In the genomic region with DNA sequence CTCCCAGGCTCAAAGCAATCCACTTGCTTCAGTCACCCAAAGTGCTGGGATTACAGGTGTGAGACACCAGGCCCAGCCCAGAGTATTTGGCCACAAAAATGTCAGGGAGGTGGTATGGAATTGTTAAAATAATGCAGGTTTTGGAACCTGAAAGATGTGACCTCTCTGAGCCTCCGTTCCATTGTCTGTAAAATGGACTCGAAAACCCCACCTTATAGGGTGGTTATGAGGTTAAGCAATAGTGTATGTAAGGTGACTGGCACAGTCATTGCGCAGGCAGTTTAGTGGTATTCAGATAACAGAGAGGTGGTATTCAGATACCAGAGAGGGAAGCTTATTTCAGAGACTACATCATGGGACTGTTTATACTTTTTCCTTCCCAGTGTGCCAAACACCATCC, we compare ENCODE assay signal across 22 cellular contexts. TPM values are rescaled to one million over a fixed set of nuclear protein-coding genes. Genes with fewer than 3 reads are reported as not detected.
"Had no signal": no experiment of that assay in that cellular context is flagged by ENCODE, and none has a peak within 500 bp of the region (broad histone marks: within the 10 kb centered on the region; RNA-seq: fewer than 3 reads in every experiment).

No MANE protein-coding gene starts in this region.

- H3K27ac Mint-ChIP-seq: activated naive CD4-positive, alpha-beta T cell treated with anti-CD3 and anti-CD28 coated beads, Interleukin-2, amount 50 U/mL, for 72 hours; natural killer cell treated with Interleukin-12 subunit alpha and Interleukin-12 subunit beta and Interleukin-15 and Interleukin-18, amount 100 ng/mL, for 72 hours; T-helper 17 cell had no signal

- H3K4me3 ChIP-seq: body of pancreas, dorsolateral prefrontal cortex, sigmoid colon, transverse colon had no signal

- H3K4me1 ChIP-seq: transverse colon had no signal

- H3K4me1 Mint-ChIP-seq: T-helper 17 cell had no signal

- ATAC-seq: activated naive CD4-positive, alpha-beta T cell treated with anti-CD3 and anti-CD28 coated beads, Interleukin-2, amount 50 U/mL, for 72 hours; body of pancreas; foreskin keratinocyte; left cardiac atrium; natural killer cell treated with Interleukin-12 subunit alpha and Interleukin-12 subunit beta and Interleukin-15 and Interleukin-18, amount 100 ng/mL, for 72 hours; T-helper 17 cell had no signal

- H3K4me3 Mint-ChIP-seq: natural killer cell treated with Interleukin-12 subunit alpha and Interleukin-12 subunit beta and Interleukin-15 and Interleukin-18, amount 100 ng/mL, for 72 hours; T-helper 17 cell had no signal

- H3K36me3 ChIP-seq: sigmoid colon, transverse colon, WERI-Rb-1 had no signal

- H3K9me3 Mint-ChIP-seq: activated naive CD4-positive, alpha-beta T cell treated with anti-CD3 and anti-CD28 coated beads, Interleukin-2, amount 50 U/mL, for 72 hours; natural killer cell treated with Interleukin-12 subunit alpha and Interleukin-12 subunit beta and Interleukin-15 and Interleukin-18, amount 100 ng/mL, for 72 hours had no signal

- H3K9me3 ChIP-seq: body of pancreas, sigmoid colon, transverse colon had no signal

- H3K27me3 ChIP-seq: body of pancreas, dorsolateral prefrontal cortex, foreskin keratinocyte, sigmoid colon, transverse colon had no signal

- H3K27ac ChIP-seq: body of pancreas, dorsolateral prefrontal cortex, foreskin keratinocyte, sigmoid colon, transverse colon, WERI-Rb-1 had no signal

- H3K36me3 Mint-ChIP-seq: activated naive CD4-positive, alpha-beta T cell treated with anti-CD3 and anti-CD28 coated beads, Interleukin-2, amount 50 U/mL, for 72 hours; natural killer cell treated with Interleukin-12 subunit alpha and Interleukin-12 subunit beta and Interleukin-15 and Interleukin-18, amount 100 ng/mL, for 72 hours had no signal

- FAIRE-seq: colon, islet of Langerhans had no signal

- DNase-seq: activated CD4-positive, alpha-beta T cell treated with anti-CD3 and anti-CD28 coated beads for 1 hour; activated CD4-positive, alpha-beta T cell treated with anti-CD3 and anti-CD28 coated beads, Interleukin-2, amount 50 U/mL, for 48 hours; activated gamma-delta T cell treated with Interleukin-2 at 50 U/mL for 16 hours; body of pancreas; caudate nucleus; dorsolateral prefrontal cortex; foreskin keratinocyte; glutamatergic neuron; hippocampal formation; left cardiac atrium; posterior cingulate gyrus; sigmoid colon; stimulated activated CD4-positive, alpha-beta T cell treated with anti-CD3 and anti-CD28 coated beads, Interleukin-12 subunit alpha, Interleukin-12 subunit beta, amount 100 ng/mL, for 4 hours; stimulated activated CD4-positive, alpha-beta T cell treated with anti-CD3 and anti-CD28 coated beads, Interleukin-1b, Interleukin-23, amount 100 ng/mL, for 48 hours; stimulated activated naive CD4-positive, alpha-beta T cell treated with Interleukin-2 at 50 U/mL for 16 hours; T-helper 17 cell; transverse colon; WERI-Rb-1 had no signal

RNA-seq across cellular contexts. Expression of a gene that starts 52.5 kb away (rescaled TPM):
- total RNA-seq: T-helper 17 cell had no signal
